In the genomic region with DNA sequence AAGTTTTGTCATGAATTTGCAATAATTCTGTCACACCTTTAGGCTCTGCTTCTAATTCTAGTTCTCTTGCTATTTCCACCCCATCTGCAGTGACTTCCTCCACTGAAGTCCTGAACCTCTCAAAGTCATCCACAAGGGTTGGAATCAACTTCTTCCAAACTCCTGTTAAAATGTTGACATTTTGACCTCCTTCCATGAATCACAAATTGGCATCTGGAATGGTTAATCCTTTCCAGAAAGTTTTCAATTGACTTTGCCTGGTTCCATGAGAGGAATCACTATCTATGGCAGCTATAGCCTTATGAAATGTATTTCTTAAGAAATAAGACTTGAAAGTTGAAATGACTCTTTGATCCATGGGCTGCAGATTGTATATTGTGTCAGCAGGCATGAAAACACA, we compare ENCODE assay signal across 26 cellular contexts. TPM values are rescaled to one million over a fixed set of nuclear protein-coding genes. Genes with fewer than 3 reads are reported as not detected.
A peak's percentile ranks its signal among the peaks of the same experiment; 100 is the strongest.
DNase-seq lines count a peak whose midpoint lies in the region; ATAC-seq, FAIRE-seq and TF ChIP-seq lines count a peak whose summit lies in the region.
"Had no signal": no experiment of that assay in that cellular context is flagged by ENCODE, and none has a peak within 500 bp of the region (broad histone marks: within the 10 kb centered on the region; RNA-seq: fewer than 3 reads in every experiment).

No MANE protein-coding gene starts in this region.

- no peak overlapping the region for H3K4me3 Mint-ChIP-seq in endodermal cell
- H3K4me3 Mint-ChIP-seq: CD4-positive, CD25-positive, alpha-beta regulatory T cell; CD8-positive, alpha-beta memory T cell; GM23338; HFFc6 had no signal

- intact Hi-C loops in HepG2 (cut with micrococcal nuclease; ENCODE audit: unreplicated experiment): no loop called here

- H3K36me3 ChIP-seq in endodermal cell (ENCODE audit: control insufficient read depth, insufficient read depth, low read length) (peaks cover 26% of the 10 kb centered on the region), HepG2 (replicated peaks in 1 of 2; ENCODE audit: control insufficient read depth in 1 of 2, insufficient read depth in 2 of 2, low read length in 2 of 2) (no peaks in the 10 kb centered on the region)
- H3K36me3 ChIP-seq: BE2C had no signal

- H3K27me3 ChIP-seq in endodermal cell (ENCODE audit: control insufficient read depth, insufficient read depth, low read length, poor library complexity, severe bottlenecking) (no peaks in the 10 kb centered on the region), HepG2 (ENCODE audit: control insufficient read depth in 1 of 2, insufficient read depth in 2 of 2, low read length in 2 of 2) (no peaks in the 10 kb centered on the region)
- H3K27me3 ChIP-seq: BE2C had no signal

- CTCF ChIA-PET in HepG2 (lab: Yijun Ruan, JAX; ENCODE audit: low intra/inter-chr PET ratio, low total read pairs): no interaction called here

- no peak for TF ChIP-seq RAD21 in HepG2 (CRISPR knock-in tag; IDR thresholded peaks at IDR 0.05)

- H3K9me3 Mint-ChIP-seq in endodermal cell: peaks cover 49% of the 10 kb centered on the region

- H3K27ac Mint-ChIP-seq in endodermal cell: no peak overlapping the region
- H3K27ac Mint-ChIP-seq: CD4-positive, CD25-positive, alpha-beta regulatory T cell; CD8-positive, alpha-beta memory T cell; GM23338; HFFc6 had no signal

- no peaks in the 10 kb centered on the region for H3K4me1 Mint-ChIP-seq in endodermal cell
- H3K4me1 Mint-ChIP-seq: CD8-positive, alpha-beta memory T cell; GM23338 had no signal

- H3K36me3 Mint-ChIP-seq in endodermal cell (ENCODE audit: low read depth): peaks cover 40% of the 10 kb centered on the region

- no peak for TF ChIP-seq CTCF in endodermal cell (conservative IDR thresholded peaks at IDR 0.05)
- no peak for TF ChIP-seq CTCF in fibroblast of the aortic adventitia (IDR thresholded peaks at IDR 0.05; ENCODE audit: insufficient read depth, low read length)
- TF ChIP-seq CTCF in HepG2 (CRISPR knock-in tag; IDR thresholded peaks at IDR 0.05): no peak

- no TSS peak for BruUV-seq in HepG2 (replicated peaks; lab: Mats Ljungman, UMichigan)

- H3K9ac ChIP-seq in endodermal cell (ENCODE audit: extremely low read depth, low read length, poor library complexity, severe bottlenecking): no peak overlapping the region
- no peak overlapping the region for H3K9ac ChIP-seq in HepG2 (ENCODE audit: insufficient read depth, low read depth, low read length)

- POLR2A ChIA-PET in HepG2 (lab: Yijun Ruan, JAX): no interaction called here

- ATAC-seq in HepG2 (no peak), HG02885 (IDR thresholded peaks at IDR 0.05; ENCODE audit: poor library complexity, unreplicated experiment) (no peak)
- ATAC-seq: GM23338, HCT116 had no signal

- H3K4me2 ChIP-seq in HepG2 (ENCODE audit: low read depth, low read length): no peak overlapping the region
- H3K4me2 ChIP-seq: GM23338 had no signal

- H3K79me2 ChIP-seq in HepG2 (ENCODE audit: insufficient read depth, low read length): no peaks in the 10 kb centered on the region

- in situ Hi-C loops in HepG2 (cut with HindIII; ENCODE audit: extremely low pct_ligation_motif_present, low pct_unique_long_range_greater_than_20kb): no loop called here

- no peak for TF ChIP-seq POLR2A in HepG2 (IDR thresholded peaks at IDR 0.05; ENCODE audit: insufficient read depth in 1 of 2, low read depth in 2 of 2, low read length in 2 of 2)

- H3K9me3 ChIP-seq in endodermal cell (ENCODE audit: control insufficient read depth, low read length) (peaks cover 44% of the 10 kb centered on the region), HepG2 (ENCODE audit: low read length) (no peaks in the 10 kb centered on the region)
- H3K9me3 ChIP-seq: BE2C had no signal

- no peaks in the 10 kb centered on the region for H4K20me1 ChIP-seq in HepG2 (ENCODE audit: insufficient read depth, low read length)

- FAIRE-seq in HepG2 (lab: Jason Lieb, UNC): no peak
- FAIRE-seq: GM12892, GM18507, H54 had no signal

- H2AFZ ChIP-seq in HepG2 (ENCODE audit: low read length): no peak overlapping the region
- H2AFZ ChIP-seq: GM23338 had no signal

- DNase-seq in EH (ENCODE audit: low read depth) (peak; percentile 27), HS-5 (ENCODE audit: low read depth) (peak; percentile 25), endodermal cell (no peak), fibroblast of the aortic adventitia (ENCODE audit: low read depth) (peak; percentile 40), NCI-H226 (no peak), HepG2 (ENCODE audit: low spot score) (no peak), SKM-1 (lab: John Stamatoyannopoulos, UW; ENCODE audit: unreplicated experiment) (no peak)
- DNase-seq: 8988T; BE2C; C1 segment of cervical spinal cord; CD4-positive, CD25-positive, alpha-beta regulatory T cell; CD8-positive, alpha-beta memory T cell; COR-L47; DMS 273 treated with DMSO at 0.1 percent for 48 hours; DMS53; DND-41; GDM1; HFFc6; IMR-90; KBM-7 had no signal

- TF ChIP-seq EP300 in HepG2 (IDR thresholded peaks at IDR 0.05; ENCODE audit: low read depth in 2 of 2, low read length in 2 of 2) (no peak), HepG2 (CRISPR knock-in tag; IDR thresholded peaks at IDR 0.05; ENCODE audit: borderline replicate concordance) (no peak)

- no peak overlapping the region for H3K27ac ChIP-seq in endodermal cell (ENCODE audit: low read depth, low read length)
- no peak overlapping the region for H3K27ac ChIP-seq in HepG2 (ENCODE audit: extremely low read length, insufficient read depth, low read length)

- H3K27me3 Mint-ChIP-seq in endodermal cell (ENCODE audit: insufficient read depth): peaks cover 1% of the 10 kb centered on the region
- H3K27me3 Mint-ChIP-seq: CD4-positive, CD25-positive, alpha-beta regulatory T cell; CD8-positive, alpha-beta memory T cell had no signal

- H3K4me1 ChIP-seq in endodermal cell (ENCODE audit: control insufficient read depth, insufficient read depth, low read length) (no peaks in the 10 kb centered on the region), HepG2 (ENCODE audit: insufficient read depth, low read length) (peaks cover 32% of the 10 kb centered on the region)
- H3K4me1 ChIP-seq: BE2C had no signal

- H3K4me3 ChIP-seq in endodermal cell (ENCODE audit: low read length) (peak overlapping the region; percentile 45), fibroblast of the aortic adventitia (ENCODE audit: low read depth, low read length) (no peak overlapping the region), HepG2 (replicated peaks in 1 of 3; ENCODE audit: insufficient read depth in 1 of 3, low read depth in 2 of 3, low read length in 3 of 3) (no peak overlapping the region)
- H3K4me3 ChIP-seq: GM23338 had no signal

RNA-seq across cellular contexts. Expression of a gene that starts 19.7 kb away (rescaled TPM):
- total RNA-seq in endodermal cell: 10 to 100 TPM; 32.5 to 34.3 TPM
- polyA plus RNA-seq in endodermal cell (2013, experiment 1 of 2): 11.8 TPM
- 12.3 TPM for polyA plus RNA-seq in endodermal cell (2013, experiment 2 of 2)
- total RNA-seq in fibroblast of the aortic adventitia (ENCODE audit: low replicate concordance): 46.0 and 72.8 TPM in 2 replicates
- total RNA-seq in HepG2 (2016; rRNA removed; fragmentation: Illumina TruSeq; extraction: Trizol): 28.8 and 31.4 TPM in 2 replicates
- total RNA-seq in HepG2 (2016; cell fraction: cytosol; rRNA removed; fragmentation: Illumina TruSeq; extraction: Trizol; ENCODE audit: low read depth): 3.0 and 4.6 TPM in 2 replicates
- total RNA-seq in HepG2 (2016; cell fraction: insoluble cytoplasmic fraction; rRNA removed; fragmentation: Illumina TruSeq; extraction: Trizol): 27.1 and 28.3 TPM in 2 replicates
- 5.9 and 6.3 TPM in 2 replicates for total RNA-seq in HepG2 (2016; cell fraction: membrane; rRNA removed; fragmentation: Illumina TruSeq; extraction: Trizol)
- 26.1 and 28.1 TPM in 2 replicates for total RNA-seq in HepG2 (2016; cell fraction: nucleus; rRNA removed; fragmentation: Illumina TruSeq; extraction: Trizol)
- 8.5 and 10.0 TPM in 2 replicates for polyA plus RNA-seq in HepG2 (2011; rRNA removed)
- polyA plus RNA-seq in HepG2 (2011; cell fraction: cytosol; rRNA removed): 4.8 and 7.4 TPM in 2 replicates
- 7.8 and 7.9 TPM in 2 replicates for polyA plus RNA-seq in HepG2 (2011; cell fraction: nucleus; rRNA removed)
- polyA plus RNA-seq in HepG2 (2012): 2.2 and 3.3 TPM in 2 replicates
- polyA plus RNA-seq in HepG2 (2016; cell fraction: cytosol; fragmentation: Illumina TruSeq; extraction: Trizol; ENCODE audit: low read depth): 0.65 and 0.66 TPM in 2 replicates
- 8.3 and 9.0 TPM in 2 replicates for polyA plus RNA-seq in HepG2 (2016; cell fraction: insoluble cytoplasmic fraction; fragmentation: Illumina TruSeq; extraction: Trizol; ENCODE audit: low read depth)
- 1.0 and 1.9 TPM in 2 replicates for polyA plus RNA-seq in HepG2 (2016; cell fraction: membrane; fragmentation: Illumina TruSeq; extraction: Trizol; ENCODE audit: low read depth)
- polyA plus RNA-seq in HepG2 (2016; cell fraction: nucleus; fragmentation: Illumina TruSeq; extraction: Trizol; ENCODE audit: insufficient read depth, low read depth): 17.0 and 18.1 TPM in 2 replicates
- 33.6 and 104 TPM in 2 replicates for polyA minus RNA-seq in HepG2 (2011; rRNA and poly(A)+ RNA removed; ENCODE audit: low replicate concordance)
- 23.4 and 30.6 TPM in 2 replicates for polyA minus RNA-seq in HepG2 (2011; cell fraction: cytosol; rRNA and poly(A)+ RNA removed)
- polyA minus RNA-seq in HepG2 (2011; cell fraction: nucleus; rRNA and poly(A)+ RNA removed): 17.0 and 19.1 TPM in 2 replicates

RNA-seq across cellular contexts. Expression of a gene that starts 27.3 kb away (rescaled TPM):
- 10 to 100 TPM; 29.3 to 30.9 TPM for total RNA-seq in endodermal cell
- polyA plus RNA-seq in endodermal cell (2013, experiment 1 of 2): 32.4 TPM
- polyA plus RNA-seq in endodermal cell (2013, experiment 2 of 2): 34.6 TPM
- total RNA-seq in fibroblast of the aortic adventitia (ENCODE audit: low replicate concordance): 30.7 and 41.7 TPM in 2 replicates
- total RNA-seq in HepG2 (2016; rRNA removed; fragmentation: Illumina TruSeq; extraction: Trizol): 22.8 and 33.5 TPM in 2 replicates
- 8.4 and 10.9 TPM in 2 replicates for total RNA-seq in HepG2 (2016; cell fraction: cytosol; rRNA removed; fragmentation: Illumina TruSeq; extraction: Trizol; ENCODE audit: low read depth)
- 22.6 and 32.8 TPM in 2 replicates for total RNA-seq in HepG2 (2016; cell fraction: insoluble cytoplasmic fraction; rRNA removed; fragmentation: Illumina TruSeq; extraction: Trizol)
- 15.6 and 18.7 TPM in 2 replicates for total RNA-seq in HepG2 (2016; cell fraction: membrane; rRNA removed; fragmentation: Illumina TruSeq; extraction: Trizol)
- 11.8 and 11.9 TPM in 2 replicates for total RNA-seq in HepG2 (2016; cell fraction: nucleus; rRNA removed; fragmentation: Illumina TruSeq; extraction: Trizol)
- 7.6 and 10.1 TPM in 2 replicates for polyA plus RNA-seq in HepG2 (2011; rRNA removed)
- 4.1 and 7.6 TPM in 2 replicates for polyA plus RNA-seq in HepG2 (2011; cell fraction: cytosol; rRNA removed)
- 2.0 and 3.2 TPM in 2 replicates for polyA plus RNA-seq in HepG2 (2011; cell fraction: nucleus; rRNA removed)
- polyA plus RNA-seq in HepG2 (2012): 11.9 and 13.6 TPM in 2 replicates
- 12.0 and 17.8 TPM in 2 replicates for polyA plus RNA-seq in HepG2 (2016; cell fraction: cytosol; fragmentation: Illumina TruSeq; extraction: Trizol; ENCODE audit: low read depth)
- polyA plus RNA-seq in HepG2 (2016; cell fraction: insoluble cytoplasmic fraction; fragmentation: Illumina TruSeq; extraction: Trizol; ENCODE audit: low read depth): 34.7 and 35.9 TPM in 2 replicates
- polyA plus RNA-seq in HepG2 (2016; cell fraction: membrane; fragmentation: Illumina TruSeq; extraction: Trizol; ENCODE audit: low read depth): 13.6 and 15.9 TPM in 2 replicates
- 15.2 and 15.8 TPM in 2 replicates for polyA plus RNA-seq in HepG2 (2016; cell fraction: nucleus; fragmentation: Illumina TruSeq; extraction: Trizol; ENCODE audit: insufficient read depth, low read depth)
- 3.1 and 9.5 TPM in 2 replicates for polyA minus RNA-seq in HepG2 (2011; rRNA and poly(A)+ RNA removed; ENCODE audit: low replicate concordance)
- polyA minus RNA-seq in HepG2 (2011; cell fraction: cytosol; rRNA and poly(A)+ RNA removed): 4.9 and 7.2 TPM in 2 replicates
- polyA minus RNA-seq in HepG2 (2011; cell fraction: nucleus; rRNA and poly(A)+ RNA removed): 3.9 and 6.2 TPM in 2 replicates

Comparison
In these comparisons a context has a peak if more than half of its experiments do, and no peak if none do; other contexts are left out.
1. DNase-seq: peak in EH (single experiment), HS-5 (single experiment) and fibroblast of the aortic adventitia (single experiment); none in endodermal cell (single experiment), NCI-H226 (single experiment), HepG2 (single experiment) and SKM-1 (single experiment).